ENCODE assay signal across 8 cellular contexts in the genomic region with DNA sequence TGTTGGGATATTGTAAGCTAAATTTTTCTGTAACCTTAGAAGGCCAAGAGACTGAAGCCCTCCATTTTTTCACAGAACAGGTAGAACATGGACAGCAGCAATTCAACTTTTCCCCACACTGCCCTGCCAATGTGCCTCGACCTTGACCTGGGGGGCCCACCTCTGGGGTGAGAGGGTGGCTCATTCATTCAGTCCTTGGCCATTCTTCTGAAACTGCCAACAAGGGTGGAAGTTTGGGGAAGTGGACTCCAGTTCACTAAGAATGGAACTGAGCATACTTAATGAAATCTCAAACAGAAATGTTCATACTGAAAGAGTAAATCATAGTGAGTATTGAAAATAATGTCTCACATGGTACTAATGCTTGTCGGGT. TPM values are rescaled to one million over a fixed set of nuclear protein-coding genes. Genes with fewer than 3 reads are reported as not detected.
DNase-seq lines count a peak whose midpoint lies in the region; ATAC-seq and TF ChIP-seq lines count a peak whose summit lies in the region.

No MANE protein-coding gene starts in this region.

- peak overlapping the region; percentile 88 for H3K4me3 ChIP-seq in OCI-LY1 (ENCODE audit: low read depth, low read length, poor library complexity, severe bottlenecking)
- H3K4me3 ChIP-seq in duodenal mucosa (ENCODE audit: low read depth in 1 of 2, low read length in 2 of 2): peak overlapping the region; percentile 93 to 98
- peak overlapping the region; percentile 65 for H3K4me3 ChIP-seq in neuron (ENCODE audit: low read length)

- peak overlapping the region; percentile 94 for H3K4me2 ChIP-seq in OCI-LY1 (ENCODE audit: low read length)

- no peaks in the 10 kb centered on the region for H3K27me3 Mint-ChIP-seq in CD4-positive, alpha-beta T cell

- ATAC-seq in CD4-positive, alpha-beta T cell (ENCODE audit: poor library complexity): no peak
- ATAC-seq in GM21737 (IDR thresholded peaks at IDR 0.05; ENCODE audit: unreplicated experiment): no peak
- no peak for ATAC-seq in activated CD4-positive, CD25-positive, alpha-beta regulatory T cell treated with anti-CD3 and anti-CD28 coated beads, Interleukin-2, amount 50 U/mL, for 24 hours

- POLR2A ChIA-PET in CD4-positive, alpha-beta T cell (lab: Charles Lee): interaction anchor here (0.6 to 2.3 kb wide), 7 partner anchors 75 to 1464 kb away, joined by 3 to 34 read pairs (median 6); partner anchors contain the start of genes FASTKD2, INO80D, MDH1B and METTL21A

- H3K9me3 Mint-ChIP-seq in CD4-positive, alpha-beta T cell: no peaks in the 10 kb centered on the region

- H3K4me1 ChIP-seq in OCI-LY1 (ENCODE audit: insufficient read depth, low read length, severe bottlenecking) (peaks cover 34% of the 10 kb centered on the region), duodenal mucosa (ENCODE audit: control insufficient read depth in 1 of 2, insufficient read depth in 2 of 2, low read length in 2 of 2) (peaks cover 20 to 23% of the 10 kb centered on the region in 2 donors), neuron (ENCODE audit: insufficient read depth, low read length) (peaks cover 12% of the 10 kb centered on the region)

- H3K27me3 ChIP-seq in CD4-positive, alpha-beta T cell (ENCODE audit: control insufficient read depth, insufficient read depth, low read length): no peaks in the 10 kb centered on the region
- H3K27me3 ChIP-seq in OCI-LY1 (ENCODE audit: insufficient read depth, low read length) (no peaks in the 10 kb centered on the region), duodenal mucosa (ENCODE audit: control insufficient read depth in 1 of 2, insufficient read depth in 2 of 2, low read length in 2 of 2) (no peaks in the 10 kb centered on the region), neuron (ENCODE audit: insufficient read depth, low read length) (no peaks in the 10 kb centered on the region)

- no peak overlapping the region for H3K27ac ChIP-seq in CD4-positive, alpha-beta T cell (ENCODE audit: low read depth, low read length)
- H3K27ac ChIP-seq in OCI-LY1 (ENCODE audit: low read depth, low read length, poor library complexity, severe bottlenecking) (peak overlapping the region; percentile 67), duodenal mucosa (ENCODE audit: low read depth, low read length) (no peak overlapping the region)

- H3K36me3 ChIP-seq in OCI-LY1 (ENCODE audit: insufficient read depth, low read length): peaks cover 63% of the 10 kb centered on the region
- peaks cover 16 to 35% of the 10 kb centered on the region in 2 donors for H3K36me3 ChIP-seq in duodenal mucosa (ENCODE audit: control insufficient read depth in 1 of 2, insufficient read depth in 2 of 2, low read length in 2 of 2)
- peaks cover 41% of the 10 kb centered on the region for H3K36me3 ChIP-seq in neuron (ENCODE audit: insufficient read depth, low read length)

- H3K9me3 ChIP-seq in CD4-positive, alpha-beta T cell (ENCODE audit: control insufficient read depth, low read length): no peaks in the 10 kb centered on the region
- H3K9me3 ChIP-seq in OCI-LY1 (ENCODE audit: low read length) (no peaks in the 10 kb centered on the region), duodenal mucosa (ENCODE audit: control insufficient read depth in 1 of 2, low read length in 2 of 2) (no peaks in the 10 kb centered on the region), neuron (ENCODE audit: low read length) (no peaks in the 10 kb centered on the region)

- H3K79me2 ChIP-seq in OCI-LY1 (ENCODE audit: insufficient read depth, low read length): peaks cover 45% of the 10 kb centered on the region

- no peak for TF ChIP-seq CTCF in CD4-positive, alpha-beta T cell (IDR thresholded peaks at IDR 0.05)
- no peak for TF ChIP-seq CTCF in OCI-LY1 (IDR thresholded peaks at IDR 0.05; ENCODE audit: low read length)

- peaks cover 71% of the 10 kb centered on the region for H3K4me1 Mint-ChIP-seq in CD4-positive, alpha-beta T cell (ENCODE audit: low read depth)

- H4K20me1 ChIP-seq in OCI-LY1 (ENCODE audit: insufficient read depth, low read length): no peaks in the 10 kb centered on the region

- peak overlapping the region; percentile 97 for H3K27ac Mint-ChIP-seq in CD4-positive, alpha-beta T cell

- no peaks in the 10 kb centered on the region for H3K9me2 ChIP-seq in OCI-LY1 (ENCODE audit: low read depth, low read length)

- H3K9ac ChIP-seq in OCI-LY1 (ENCODE audit: low read length) (peak overlapping the region; percentile 96), duodenal mucosa (ENCODE audit: low read depth in 1 of 2, low read length in 2 of 2) (peak overlapping the region; percentile 75 to 87)

- 0 out of 2 replicates have a peak, but pooled peaks cover 2% of the 10 kb centered on the region for H3F3A ChIP-seq in OCI-LY1 (ENCODE audit: insufficient read depth, low read length)

- peak overlapping the region; percentile 99 for H3K4me3 Mint-ChIP-seq in CD4-positive, alpha-beta T cell

- peaks cover 72% of the 10 kb centered on the region for H3K36me3 Mint-ChIP-seq in CD4-positive, alpha-beta T cell (ENCODE audit: low read depth)

- intact Hi-C loops in CD4-positive, alpha-beta T cell (cut with DNase I, micrococcal nuclease): loop anchor here (5.0 to 10.0 kb wide), 6 partner anchors 117 to 1554 kb away; partner anchors contain the start of genes CCNYL1 (in 1 of the 2), CREB1 (in 1 of the 2), FASTKD2 (in 1 of the 2) and MDH1B (in 1 of the 2)

- CTCF ChIA-PET in CD4-positive, alpha-beta T cell (lab: Charles Lee): interaction anchor here (2.0 kb wide), 1 partner anchor 74 kb away, joined by 13 read pairs; the partner anchor contains the start of gene INO80D

- H2AFZ ChIP-seq in OCI-LY1 (ENCODE audit: low read length): no peak overlapping the region
- H2AFZ ChIP-seq in neuron (ENCODE audit: low read depth, low read length): no peak overlapping the region

- no peak for DNase-seq in CD4-positive, alpha-beta T cell
- DNase-seq in glomerular visceral epithelial cell (ENCODE audit: extremely low spot score): no peak
- no peak for DNase-seq in T1000 (lab: John Stamatoyannopoulos, UW)

RNA-seq across cellular contexts. Expression of gene EEF1B2, which starts 1.1 kb away (rescaled TPM):
- total RNA-seq in CD4-positive, alpha-beta T cell: 1,000 to 10,000 TPM; 1,109 to 1,132 TPM

RNA-seq across cellular contexts. Expression of gene NDUFS1, which starts 1.5 kb away (rescaled TPM):
- total RNA-seq in CD4-positive, alpha-beta T cell: 10 to 100 TPM; 33.4 to 34.3 TPM
